Comparison of ENCODE assay signal across 18 cellular contexts in the genomic region with DNA sequence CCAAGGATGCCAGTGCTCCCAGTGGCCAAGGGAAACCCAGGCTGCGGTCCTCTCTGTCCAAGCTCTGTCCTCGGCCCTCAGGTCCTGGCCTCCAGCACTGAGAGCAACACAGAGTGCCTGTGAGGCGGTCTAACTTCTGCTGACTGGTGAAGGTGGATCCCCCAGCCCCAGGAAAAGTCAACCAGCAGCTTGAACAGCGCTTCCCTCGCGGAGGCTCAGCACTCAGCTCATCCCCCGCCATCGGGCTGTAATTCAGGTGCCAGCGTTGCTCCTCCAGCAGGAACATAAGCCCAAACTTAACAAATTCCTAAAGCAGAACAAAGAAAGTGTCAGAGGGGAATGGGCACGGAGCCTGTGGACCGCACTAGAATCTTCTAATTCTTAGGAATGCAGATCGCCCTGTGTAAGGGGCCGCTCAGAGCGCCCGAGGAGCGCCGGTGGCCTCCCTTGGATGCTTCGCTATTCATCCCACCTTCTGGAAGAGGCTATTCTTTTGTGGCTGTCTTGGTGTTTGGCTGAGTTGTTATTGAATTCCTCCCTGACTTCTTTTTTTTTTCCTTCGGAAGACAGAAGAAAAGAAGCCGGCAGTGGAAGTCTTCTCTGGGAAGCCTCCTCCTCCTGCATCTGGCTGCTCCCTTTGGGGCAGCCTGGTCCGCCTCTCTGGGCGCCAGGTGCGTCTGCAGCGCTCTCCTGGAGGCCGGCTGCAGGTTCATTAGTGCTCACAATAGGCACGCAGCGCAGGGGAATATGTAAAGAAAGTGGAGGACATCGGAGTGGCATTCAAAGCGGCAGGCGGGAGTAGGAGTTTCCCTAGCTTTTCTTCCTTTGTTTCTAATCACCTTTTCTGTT.
DNase-seq lines count a peak whose midpoint lies in the region; ATAC-seq and TF ChIP-seq lines count a peak whose summit lies in the region.
"Had no signal": no experiment of that assay in that cellular context is flagged by ENCODE, and none has a peak within 500 bp of the region (broad histone marks: within the 10 kb centered on the region; RNA-seq: fewer than 3 reads in every experiment).

No MANE protein-coding gene starts in this region.

- H3K27ac ChIP-seq in endodermal cell (ENCODE audit: low read depth, low read length), result no peak overlapping the region
- H3K27ac ChIP-seq: HL-60, psoas muscle had no signal

- peak overlapping the region; percentile 52 for H3K4me3 Mint-ChIP-seq in endodermal cell
- peak overlapping the region; percentile 54 for H3K4me3 Mint-ChIP-seq in mesothelial cell of epicardium
- H3K4me3 Mint-ChIP-seq: activated CD8-positive, alpha-beta T cell treated with anti-CD3 and anti-CD28 coated beads, Interleukin-2, amount 10 ng/mL, durations not matched to agents 7 days and 5 days; stimulated activated effector memory CD8-positive, alpha-beta T cell treated with anti-CD3 and anti-CD28 coated beads, Interleukin-12 subunit alpha, Interleukin-12 subunit beta, amount 100 ng/mL, for 72 hours had no signal

- in situ Hi-C loops in GM13977 (cut with MboI; ENCODE audit: low pct_unique_long_range_greater_than_20kb, low sequenced_read_pairs, unreplicated experiment) (no loop called here), GM13976 (cut with MboI; ENCODE audit: low sequenced_read_pairs, unreplicated experiment) (no loop called here)

- H3K9ac ChIP-seq in ES-I3 (ENCODE audit: low read depth, low read length) (peak overlapping the region; percentile 54), endodermal cell (ENCODE audit: extremely low read depth, low read length, poor library complexity, severe bottlenecking) (no peak overlapping the region)

- H3K9me3 Mint-ChIP-seq in endodermal cell (no peaks in the 10 kb centered on the region), mesothelial cell of epicardium (no peaks in the 10 kb centered on the region)

- peaks cover 33% of the 10 kb centered on the region for H3K27me3 ChIP-seq in endodermal cell (ENCODE audit: control insufficient read depth, insufficient read depth, low read length, poor library complexity, severe bottlenecking)

- H3K36me3 Mint-ChIP-seq in endodermal cell (ENCODE audit: low read depth), result no peaks in the 10 kb centered on the region
- H3K36me3 Mint-ChIP-seq in mesothelial cell of epicardium, result no peaks in the 10 kb centered on the region
- H3K36me3 Mint-ChIP-seq: stimulated activated effector memory CD8-positive, alpha-beta T cell treated with anti-CD3 and anti-CD28 coated beads, Interleukin-12 subunit alpha, Interleukin-12 subunit beta, amount 100 ng/mL, for 72 hours had no signal

- peak overlapping the region; percentile 10 for H3K27ac Mint-ChIP-seq in endodermal cell
- H3K27ac Mint-ChIP-seq in mesothelial cell of epicardium, result no peak overlapping the region
- H3K27ac Mint-ChIP-seq: activated CD8-positive, alpha-beta T cell treated with anti-CD3 and anti-CD28 coated beads, Interleukin-2, amount 10 ng/mL, durations not matched to agents 7 days and 5 days; stimulated activated effector memory CD8-positive, alpha-beta T cell treated with anti-CD3 and anti-CD28 coated beads, Interleukin-12 subunit alpha, Interleukin-12 subunit beta, amount 100 ng/mL, for 72 hours had no signal

- H3K36me3 ChIP-seq in ES-I3 (ENCODE audit: insufficient read depth, low read length), result no peaks in the 10 kb centered on the region
- no peaks in the 10 kb centered on the region for H3K36me3 ChIP-seq in endodermal cell (ENCODE audit: control insufficient read depth, insufficient read depth, low read length)

- DNase-seq in NCI-H510A treated with DMSO at 0.1 percent for 48 hours (lab: John Stamatoyannopoulos, UW), result peak; percentile 55
- peak; percentile 86 for DNase-seq in endodermal cell
- peak in 1 of 2 experiments; percentile 41 for DNase-seq in mesothelial cell of epicardium (ENCODE audit: low spot score in 2 of 2, unreplicated experiment in 2 of 2)
- DNase-seq in GM13977 (ENCODE audit: low spot score), result no peak
- DNase-seq in GM13976 (ENCODE audit: low spot score), result no peak
- DNase-seq: activated CD8-positive, alpha-beta T cell treated with anti-CD3 and anti-CD28 coated beads, Interleukin-2, amount 10 ng/mL, durations not matched to agents 7 days and 5 days; activated gamma-delta T cell; erythroblast; midbrain; NCI-H2171 treated with DMSO at 0.1 percent for 48 hours; psoas muscle; stimulated activated CD4-positive, alpha-beta T cell treated with anti-CD3 and anti-CD28 coated beads, Interleukin-4, amount 100 ng/mL, for 1 hour; T-helper 9 cell had no signal

- H3K4me1 Mint-ChIP-seq in endodermal cell, result peaks cover 12% of the 10 kb centered on the region
- peaks cover 43% of the 10 kb centered on the region for H3K4me1 Mint-ChIP-seq in mesothelial cell of epicardium
- H3K4me1 Mint-ChIP-seq: stimulated activated effector memory CD8-positive, alpha-beta T cell treated with anti-CD3 and anti-CD28 coated beads, Interleukin-12 subunit alpha, Interleukin-12 subunit beta, amount 100 ng/mL, for 72 hours had no signal

- TF ChIP-seq CTCF in endodermal cell (conservative IDR thresholded peaks at IDR 0.05), result no peak
- no peak for TF ChIP-seq CTCF in mesothelial cell of epicardium (IDR thresholded peaks at IDR 0.05; ENCODE audit: unreplicated experiment)
- TF ChIP-seq CTCF in GM13977 (IDR thresholded peaks at IDR 0.05; ENCODE audit: extremely low read depth, insufficient read depth, missing control alignments), result no peak
- no peak for TF ChIP-seq CTCF in GM13976 (IDR thresholded peaks at IDR 0.05; ENCODE audit: borderline replicate concordance, control extremely low read depth, extremely low read depth, insufficient read depth, missing control alignments)

- ATAC-seq in HG03432 (IDR thresholded peaks at IDR 0.05; ENCODE audit: unreplicated experiment) (no peak), HG03442 (IDR thresholded peaks at IDR 0.05; ENCODE audit: unreplicated experiment) (no peak)
- ATAC-seq: activated CD8-positive, alpha-beta T cell treated with anti-CD3 and anti-CD28 coated beads, Interleukin-2, amount 10 ng/mL, durations not matched to agents 7 days and 5 days; psoas muscle; stimulated activated effector memory CD8-positive, alpha-beta T cell treated with anti-CD3 and anti-CD28 coated beads, Interleukin-12 subunit alpha, Interleukin-12 subunit beta, amount 100 ng/mL, for 72 hours had no signal

- no peaks in the 10 kb centered on the region for H3K9me3 ChIP-seq in ES-I3 (ENCODE audit: control insufficient read depth, insufficient read depth, low read length)
- no peaks in the 10 kb centered on the region for H3K9me3 ChIP-seq in endodermal cell (ENCODE audit: control insufficient read depth, low read length)
- H3K9me3 ChIP-seq: psoas muscle had no signal

- H3K4me3 ChIP-seq in endodermal cell (ENCODE audit: low read length), result peak overlapping the region; percentile 57
- H3K4me3 ChIP-seq: psoas muscle had no signal

- H3K4me1 ChIP-seq in ES-I3 (ENCODE audit: insufficient read depth, low read length) (peaks cover 13% of the 10 kb centered on the region), endodermal cell (ENCODE audit: control insufficient read depth, insufficient read depth, low read length) (no peaks in the 10 kb centered on the region)
- H3K4me1 ChIP-seq: psoas muscle had no signal

- 6 to 17% methylated on average over 10 to 30 of the region's 30 CpGs for WGBS in endodermal cell (ENCODE audit: insufficient coverage in 1 of 2, insufficient read length in 1 of 2), 2 experiments

- H3K27me3 Mint-ChIP-seq in endodermal cell (ENCODE audit: insufficient read depth), result peaks cover 51% of the 10 kb centered on the region
- H3K27me3 Mint-ChIP-seq in mesothelial cell of epicardium (ENCODE audit: low read depth), result peaks cover 42% of the 10 kb centered on the region

Comparison
In these comparisons a context has a peak if more than half of its experiments do, and no peak if none do; other contexts are left out.
1. DNase-seq: peak in NCI-H510A treated with DMSO at 0.1 percent for 48 hours (single experiment) and endodermal cell (single experiment); none in GM13977 (single experiment) and GM13976 (single experiment).